In genomic region chr14:74946659-74947281, GRCh38 we compare ENCODE assay signal across 9 cellular contexts. TPM values are rescaled to one million over a fixed set of nuclear protein-coding genes. Genes with fewer than 3 reads are reported as not detected.
DNase-seq lines count a peak whose midpoint lies in the region; ATAC-seq and TF ChIP-seq lines count a peak whose summit lies in the region.
"Had no signal": no experiment of that assay in that cellular context is flagged by ENCODE, and none has a peak within 500 bp of the region (broad histone marks: within the 10 kb centered on the region; RNA-seq: fewer than 3 reads in every experiment).

No MANE protein-coding gene starts in this region.

- WGBS in SK-N-SH (ENCODE audit: low lambda C conversion rate), result 34% methylated on average over 5 of the region's 5 CpGs
- WGBS in esophagus muscularis mucosa, result 19% methylated on average over 5 of the region's 5 CpGs

- TF ChIP-seq EP300 in SK-N-SH (IDR thresholded peaks at IDR 0.05; ENCODE audit: borderline replicate concordance in 1 of 2, low read depth in 1 of 2, low read length in 1 of 2) (no peak), esophagus muscularis mucosa (IDR thresholded peaks at IDR 0.05) (no peak)

- no peak overlapping the region for H3K27ac ChIP-seq in CD8-positive, alpha-beta T cell (ENCODE audit: low read depth, low read length)
- H3K27ac ChIP-seq in SK-N-SH (ENCODE audit: low read depth in 2 of 2, low read length in 1 of 2) (peak overlapping the region in 1 of 2 experiments; percentile 11; a peak in 1 of 4 replicates), esophagus muscularis mucosa (replicated peaks in 1 of 4) (peak overlapping the region; percentile 20 to 66 (median 34))

- H3K9me3 Mint-ChIP-seq in CD8-positive, alpha-beta T cell, result no peaks in the 10 kb centered on the region
- H3K9me3 Mint-ChIP-seq in activated T-cell treated with anti-CD3 and anti-CD28 coated beads, Interleukin-2, amount 50 U/mL, for 24 hours, result no peaks in the 10 kb centered on the region
- H3K9me3 Mint-ChIP-seq: T-helper 2 cell treated with Interferon-gamma antibody and Interleukin-4, amounts not matched to agents 5 μg/mL and 100 μg/mL, for 36 hours had no signal

- DNase-seq in CD8-positive, alpha-beta T cell, result no peak
- DNase-seq in SK-N-SH (peak; percentile 75), esophagus muscularis mucosa (ENCODE audit: extremely low spot score) (no peak), posterior vena cava (ENCODE audit: low spot score) (peak; percentile 81), Kasumi-1 (lab: John Stamatoyannopoulos, UW) (no peak), NCI-H2196 treated with DMSO at 0.1 percent for 48 hours (lab: John Stamatoyannopoulos, UW; ENCODE audit: unreplicated experiment) (no peak), RPMI8226 (no peak)
- no peak for DNase-seq in activated T-cell treated with anti-CD3 and anti-CD28 coated beads, Interleukin-2, amount 50 U/mL, for 24 hours

- H4K20me1 ChIP-seq in SK-N-SH (ENCODE audit: insufficient read depth), result no peaks in the 10 kb centered on the region

- TF ChIP-seq POLR2A in esophagus muscularis mucosa (IDR thresholded peaks at IDR 0.05; ENCODE audit: low read depth), result no peak

- intact Hi-C loops in CD8-positive, alpha-beta T cell (cut with DNase I, micrococcal nuclease), result loop anchor here (1.0 to 10.0 kb wide), 4 partner anchors 56 to 358 kb away; partner anchors contain the start of gene EIF2B2 (in 1 of the 2)
- intact Hi-C loops in esophagus muscularis mucosa (cut with DNase I), result loop anchor here (2.0 to 5.0 kb wide), 2 partner anchors 56 to 142 kb away; partner anchors contain the start of gene EIF2B2
- intact Hi-C loops in posterior vena cava (cut with DNase I), result no loop called here

- no peak overlapping the region for H3K27ac Mint-ChIP-seq in CD8-positive, alpha-beta T cell
- H3K27ac Mint-ChIP-seq in activated T-cell treated with anti-CD3 and anti-CD28 coated beads, Interleukin-2, amount 50 U/mL, for 24 hours, result no peak overlapping the region

- H3K27me3 ChIP-seq in CD8-positive, alpha-beta T cell (ENCODE audit: insufficient read depth, low read length), result no peaks in the 10 kb centered on the region
- H3K27me3 ChIP-seq in SK-N-SH (ENCODE audit: insufficient read depth), result no peaks in the 10 kb centered on the region
- peaks cover 0 to 25% (median 0%) of the 10 kb centered on the region in 4 donors for H3K27me3 ChIP-seq in esophagus muscularis mucosa

- no peak for ATAC-seq in CD8-positive, alpha-beta T cell

- H3K4me2 ChIP-seq in SK-N-SH, result no peak overlapping the region

- CTCF ChIA-PET in CD8-positive, alpha-beta T cell (lab: Charles Lee), result interaction anchor here (0.7 to 6.6 kb wide), 10 partner anchors 10 to 142 kb away, joined by 3 to 65 read pairs (median 5); no protein-coding TSS in a partner anchor
- CTCF ChIA-PET in SK-N-SH (lab: Yijun Ruan, JAX), result interaction anchor here (0.8 to 18.5 kb wide), 33 partner anchors 8 to 357 kb away, joined by 3 to 290 read pairs (median 7); partner anchors contain the start of genes ACYP1, EIF2B2, PGF and RPS6KL1

- H3K9me2 ChIP-seq in SK-N-SH, result no peaks in the 10 kb centered on the region

- H2AFZ ChIP-seq in SK-N-SH (ENCODE audit: low read depth), result peak overlapping the region; percentile 79

- H3K27me3 Mint-ChIP-seq in CD8-positive, alpha-beta T cell (ENCODE audit: low read depth), result peaks cover 5% of the 10 kb centered on the region
- no peaks in the 10 kb centered on the region for H3K27me3 Mint-ChIP-seq in activated T-cell treated with anti-CD3 and anti-CD28 coated beads, Interleukin-2, amount 50 U/mL, for 24 hours

- no peaks in the 10 kb centered on the region for H3K9me3 ChIP-seq in CD8-positive, alpha-beta T cell (ENCODE audit: low read length)
- no peaks in the 10 kb centered on the region for H3K9me3 ChIP-seq in SK-N-SH
- no peaks in the 10 kb centered on the region for H3K9me3 ChIP-seq in esophagus muscularis mucosa

- POLR2A ChIA-PET in CD8-positive, alpha-beta T cell (lab: Charles Lee), result interaction anchor here (1.0 kb wide), 2 partner anchors 55 to 56 kb away, joined by 3 read pairs; partner anchors contain the start of gene EIF2B2
- POLR2A ChIA-PET in SK-N-SH (lab: Yijun Ruan, JAX), result no interaction called here

- H3K9ac ChIP-seq in SK-N-SH, result no peak overlapping the region

- no peaks in the 10 kb centered on the region for H3K36me3 Mint-ChIP-seq in CD8-positive, alpha-beta T cell
- no peaks in the 10 kb centered on the region for H3K36me3 Mint-ChIP-seq in activated T-cell treated with anti-CD3 and anti-CD28 coated beads, Interleukin-2, amount 50 U/mL, for 24 hours (ENCODE audit: low read depth)

- no peak for TF ChIP-seq RAD21 in SK-N-SH (IDR thresholded peaks at IDR 0.05; ENCODE audit: low read length)

- peaks cover 8% of the 10 kb centered on the region for H3F3A ChIP-seq in SK-N-SH (replicated peaks; ENCODE audit: insufficient read depth)

- no peaks in the 10 kb centered on the region for H3K79me2 ChIP-seq in SK-N-SH (ENCODE audit: insufficient read depth)

- peaks cover 23% of the 10 kb centered on the region for H3K4me1 ChIP-seq in CD8-positive, alpha-beta T cell (ENCODE audit: insufficient read depth, low read length)
- peaks cover 5 to 6% of the 10 kb centered on the region in 2 experiments; a peak in 1 of 4 replicates for H3K4me1 ChIP-seq in SK-N-SH (ENCODE audit: control insufficient read depth in 1 of 2, insufficient read depth in 2 of 2, low read depth in 1 of 2, low read length in 1 of 2)
- H3K4me1 ChIP-seq in esophagus muscularis mucosa, result peaks cover 29 to 38% (median 34%) of the 10 kb centered on the region in 4 donors

- peaks cover 19% of the 10 kb centered on the region for H3K4me1 Mint-ChIP-seq in CD8-positive, alpha-beta T cell (ENCODE audit: low read depth)
- peaks cover 20% of the 10 kb centered on the region for H3K4me1 Mint-ChIP-seq in activated T-cell treated with anti-CD3 and anti-CD28 coated beads, Interleukin-2, amount 50 U/mL, for 24 hours (ENCODE audit: low read depth)

- H3K4me3 Mint-ChIP-seq in CD8-positive, alpha-beta T cell, result no peak overlapping the region
- no peak overlapping the region for H3K4me3 Mint-ChIP-seq in activated T-cell treated with anti-CD3 and anti-CD28 coated beads, Interleukin-2, amount 50 U/mL, for 24 hours

- H3K36me3 ChIP-seq in CD8-positive, alpha-beta T cell (ENCODE audit: insufficient read depth, low read length), result no peaks in the 10 kb centered on the region
- H3K36me3 ChIP-seq in SK-N-SH (replicated peaks in 1 of 2; ENCODE audit: control insufficient read depth in 1 of 2, insufficient read depth in 2 of 2, low read length in 1 of 2), result no peaks in the 10 kb centered on the region
- H3K36me3 ChIP-seq in esophagus muscularis mucosa, result peaks cover 0 to 28% (median 5%) of the 10 kb centered on the region in 4 donors

- peak; percentile 26 for TF ChIP-seq CTCF in CD8-positive, alpha-beta T cell (IDR thresholded peaks at IDR 0.05)
- TF ChIP-seq CTCF in SK-N-SH (IDR thresholded peaks at IDR 0.05), result no peak; the same call in 1 of the 2 replicates
- no peak for TF ChIP-seq CTCF in esophagus muscularis mucosa (IDR thresholded peaks at IDR 0.05)

- no peak overlapping the region for H3K4me3 ChIP-seq in CD8-positive, alpha-beta T cell (ENCODE audit: low read depth, low read length)
- peak overlapping the region in 1 of 2 experiments; percentile 23; a peak in 1 of 4 replicates for H3K4me3 ChIP-seq in SK-N-SH (ENCODE audit: low read depth in 2 of 2, low read length in 1 of 2)
- H3K4me3 ChIP-seq in esophagus muscularis mucosa, result peak overlapping the region in 3 of 4 donors; percentile 1 to 30 (median 13)

TF ChIP-seq in SK-N-SH, 30 proteins besides CTCF, POLR2A, EP300 and RAD21:
- no peak for TF ChIP-seq NRF1 (IDR thresholded peaks at IDR 0.05; ENCODE audit: low read depth, low read length)
- TF ChIP-seq MXI1 (IDR thresholded peaks at IDR 0.05; ENCODE audit: low read depth, low read length), result 0 out of 2 replicates have a peak, but pooled peaks have one; percentile 5

RNA-seq across cellular contexts. Expression of gene PGF, which starts 8.6 kb away (rescaled TPM):
- total RNA-seq in CD8-positive, alpha-beta T cell, result under 1 TPM in 1 of 2 experiments, not detected in 1; 0.44 TPM
- 2.3 and 4.4 TPM in 2 replicates for polyA plus RNA-seq in SK-N-SH (2012; rRNA removed)
- polyA plus RNA-seq in SK-N-SH (2012; cell fraction: cytosol; rRNA removed), result 2.0 and 3.5 TPM in 2 replicates
- 2.6 and 3.5 TPM in 2 replicates for polyA plus RNA-seq in SK-N-SH (2012; cell fraction: nucleus; rRNA removed)
- total RNA-seq in esophagus muscularis mucosa (10 to 100 TPM; 16.7 to 69.6 (median 18.4) TPM), posterior vena cava (10 to 100 TPM in 1 of 2 donors, 1 to 10 TPM in 1; 7.7 to 11.2 TPM)

RNA-seq across cellular contexts. Expression of gene RPS6KL1, which starts 23.7 kb away (rescaled TPM):
- total RNA-seq in CD8-positive, alpha-beta T cell, result 10 to 100 TPM in 1 of 2 experiments, 1 to 10 TPM in 1; 8.9 to 10.8 TPM
- polyA plus RNA-seq in SK-N-SH (2012; rRNA removed), result 2.5 and 4.4 TPM in 2 replicates
- polyA plus RNA-seq in SK-N-SH (2012; cell fraction: cytosol; rRNA removed), result 1.2 and 2.1 TPM in 2 replicates
- polyA plus RNA-seq in SK-N-SH (2012; cell fraction: nucleus; rRNA removed), result 12.2 and 14.8 TPM in 2 replicates
- total RNA-seq in esophagus muscularis mucosa (1 to 10 TPM; 5.3 to 9.7 (median 7.7) TPM), posterior vena cava (10 to 100 TPM in 1 of 2 donors, 1 to 10 TPM in 1; 9.6 to 17.0 TPM)

RNA-seq across cellular contexts. Expression of gene EIF2B2, which starts 56.0 kb away (rescaled TPM):
- total RNA-seq in CD8-positive, alpha-beta T cell, result 10 to 100 TPM; 19.8 to 20.6 TPM
- 111 and 125 TPM in 2 replicates for polyA plus RNA-seq in SK-N-SH (2012; rRNA removed)
- 96.3 and 101 TPM in 2 replicates for polyA plus RNA-seq in SK-N-SH (2012; cell fraction: cytosol; rRNA removed)
- 86.6 and 105 TPM in 2 replicates for polyA plus RNA-seq in SK-N-SH (2012; cell fraction: nucleus; rRNA removed)
- total RNA-seq in esophagus muscularis mucosa (10 to 100 TPM; 23.3 to 58.0 (median 45.9) TPM), posterior vena cava (10 to 100 TPM; 22.3 to 29.5 TPM)

Comparison
In these comparisons a context has a peak if more than half of its experiments do, and no peak if none do; other contexts are left out.
1. DNase-seq: peak in SK-N-SH (single experiment) and posterior vena cava (single experiment); none in CD8-positive, alpha-beta T cell (0 of 7), esophagus muscularis mucosa (single experiment), Kasumi-1 (0 of 2), activated T-cell treated with anti-CD3 and anti-CD28 coated beads, Interleukin-2, amount 50 U/mL, for 24 hours (single experiment), NCI-H2196 treated with DMSO at 0.1 percent for 48 hours (single experiment) and RPMI8226 (single experiment).
2. RNA of gene PGF, which starts 8.6 kb away (total RNA-seq): 16.7 to 69.6 TPM in esophagus muscularis mucosa and 7.7 to 11.2 TPM in posterior vena cava; 0.44 TPM in CD8-positive, alpha-beta T cell; every median in the first group is over 4 times any median in the second.
3. intact Hi-C loops: an anchor here in CD8-positive, alpha-beta T cell (1.0 to 10.0 kb wide) and esophagus muscularis mucosa (2.0 to 5.0 kb wide); none called in posterior vena cava.